In genomic region chr4:183130328-183131155, GRCh38 we compare ENCODE assay signal across 10 cellular contexts. TPM values are rescaled to one million over a fixed set of nuclear protein-coding genes. Genes with fewer than 3 reads are reported as not detected.
DNase-seq lines count a peak whose midpoint lies in the region; ATAC-seq and TF ChIP-seq lines count a peak whose summit lies in the region.
"Had no signal": no experiment of that assay in that cellular context is flagged by ENCODE, and none has a peak within 500 bp of the region (broad histone marks: within the 10 kb centered on the region; RNA-seq: fewer than 3 reads in every experiment).

No MANE protein-coding gene starts in this region.

- no peaks in the 10 kb centered on the region for H3K36me3 ChIP-seq in mammary epithelial cell (ENCODE audit: insufficient read depth, low read length)
- no peaks in the 10 kb centered on the region for H3K36me3 ChIP-seq in neuronal stem cell (replicated peaks in 1 of 2; ENCODE audit: control insufficient read depth in 2 of 2, insufficient read depth in 2 of 2, low read length in 2 of 2)

- H3K4ac ChIP-seq in neuronal stem cell (ENCODE audit: low read length) = no peak overlapping the region

- no peak overlapping the region for H2BK12ac ChIP-seq in neuronal stem cell (ENCODE audit: low read length)

- H3K27me3 ChIP-seq in mammary epithelial cell (ENCODE audit: insufficient read depth, low read length) = no peaks in the 10 kb centered on the region
- no peaks in the 10 kb centered on the region for H3K27me3 ChIP-seq in neuronal stem cell (ENCODE audit: control insufficient read depth in 3 of 3, insufficient read depth in 3 of 3, low read depth in 1 of 3, low read length in 3 of 3)

- H2BK120ac ChIP-seq in neuronal stem cell (ENCODE audit: low read depth, low read length) = no peak overlapping the region

- H3K4me2 ChIP-seq in mammary epithelial cell (ENCODE audit: insufficient read depth, low read depth, low read length) (peak overlapping the region; percentile 35), neuronal stem cell (ENCODE audit: insufficient read depth, low read length, poor library complexity, severe bottlenecking) (no peak overlapping the region)

- WGBS in mammary epithelial cell (ENCODE audit: low coverage, missing lambda C conversion rate) = 34% methylated on average over 7 of the region's 7 CpGs
- no CpG with 5 or more reads among the region's 7 CpGs for WGBS in neuronal stem cell (ENCODE audit: extremely low coverage in 2 of 2, insufficient read length in 2 of 2, insufficient replicate concordance in 1 of 2), 2 donors

- no peak for ATAC-seq in GM21360 (IDR thresholded peaks at IDR 0.05; ENCODE audit: unreplicated experiment)

- no peak overlapping the region for H4K91ac ChIP-seq in neuronal stem cell (ENCODE audit: low read depth, low read length, poor library complexity)

- no peak overlapping the region for H2AK5ac ChIP-seq in neuronal stem cell (ENCODE audit: low read depth, low read length)

- dilution Hi-C loops in mammary epithelial cell (cut with HindIII; ENCODE audit: low sequenced_read_pairs) = no loop called here

- H3K4me1 ChIP-seq in mammary epithelial cell (ENCODE audit: insufficient read depth, low read length) = peaks cover 9% of the 10 kb centered on the region
- H3K4me1 ChIP-seq in neuronal stem cell (ENCODE audit: control insufficient read depth in 2 of 2, insufficient read depth in 1 of 2, low read depth in 1 of 2, low read length in 2 of 2) = no peaks in the 10 kb centered on the region

- H3K9ac ChIP-seq in mammary epithelial cell (ENCODE audit: insufficient read depth, low read length) (peak overlapping the region; percentile 3), neuronal stem cell (ENCODE audit: low read depth, low read length, poor library complexity) (no peak overlapping the region)

- no peak overlapping the region for H4K8ac ChIP-seq in neuronal stem cell (ENCODE audit: low read depth, low read length)

- BruUV-seq in mammary epithelial cell (replicated peaks; lab: Mats Ljungman, UMichigan) = no TSS peak

- no peak overlapping the region for H3K14ac ChIP-seq in neuronal stem cell (ENCODE audit: low read length)

- H4K20me1 ChIP-seq in mammary epithelial cell (ENCODE audit: insufficient read depth, low read length) = no peaks in the 10 kb centered on the region

- H3K27ac ChIP-seq in mammary epithelial cell (ENCODE audit: insufficient read depth, low read depth, low read length) (peak overlapping the region; percentile 9), neuronal stem cell (replicated peaks; ENCODE audit: low read length) (no peak overlapping the region)

- H2AFZ ChIP-seq in mammary epithelial cell (ENCODE audit: low read depth, low read length) = no peak overlapping the region
- H2AFZ ChIP-seq in neuronal stem cell (ENCODE audit: low read length) = no peak overlapping the region

- TF ChIP-seq CTCF in mammary epithelial cell (conservative IDR thresholded peaks at IDR 0.05 in 1 of 2, IDR thresholded peaks at IDR 0.05 in 1 of 2; ENCODE audit: extremely low read depth in 1 of 2, insufficient read depth in 1 of 2, low read depth in 1 of 2, low read length in 2 of 2) = no peak

- no peak overlapping the region for H3K18ac ChIP-seq in neuronal stem cell (ENCODE audit: low read length)

- no peak overlapping the region for H3K23ac ChIP-seq in neuronal stem cell (ENCODE audit: low read depth, low read length, poor library complexity)

- H2BK15ac ChIP-seq in neuronal stem cell (ENCODE audit: low read length) = no peak overlapping the region

- DNase-seq in DMS79 (lab: John Stamatoyannopoulos, UW) = peak; percentile 60
- peak; percentile 72 for DNase-seq in NCI-H2196 (lab: John Stamatoyannopoulos, UW; ENCODE audit: unreplicated experiment)
- peak; percentile 74 for DNase-seq in mammary epithelial cell
- DNase-seq in lung microvascular endothelial cell (ENCODE audit: low read depth in 2 of 2) = peak; percentile 37 to 57
- DNase-seq in neuronal stem cell (ENCODE audit: low spot score) = no peak
- DNase-seq in effector CD8-positive, alpha-beta T cell (lab: John Stamatoyannopoulos, UW) = no peak
- no peak for DNase-seq in NCI-H1694 (lab: John Stamatoyannopoulos, UW)
- DNase-seq: CD8-positive, alpha-beta memory T cell; KG1 had no signal

- H3K79me2 ChIP-seq in mammary epithelial cell (ENCODE audit: insufficient read depth, low read length) = peaks cover 76% of the 10 kb centered on the region

- CTCF ChIA-PET in mammary epithelial cell (lab: Charles Lee; ENCODE audit: low non-redundant PET) = no interaction called here

- H3K4me3 ChIP-seq in mammary epithelial cell (replicated peaks in 1 of 3; ENCODE audit: insufficient read depth in 1 of 3, low read depth in 2 of 3, low read length in 3 of 3) (peak overlapping the region in 1 of 3 experiments; percentile 1), neuronal stem cell (ENCODE audit: low read length in 2 of 2) (no peak overlapping the region)

- H3K79me1 ChIP-seq in neuronal stem cell (ENCODE audit: low read depth, low read length) = no peaks in the 10 kb centered on the region

- no peak overlapping the region for H2BK5ac ChIP-seq in neuronal stem cell (ENCODE audit: low read length)

- H3K9me3 ChIP-seq in mammary epithelial cell (replicated peaks; ENCODE audit: insufficient read depth, low read length) (no peaks in the 10 kb centered on the region), neuronal stem cell (replicated peaks in 1 of 2; ENCODE audit: control insufficient read depth in 2 of 2, insufficient read depth in 1 of 2, low read depth in 1 of 2, low read length in 2 of 2) (no peaks in the 10 kb centered on the region)

- in situ Hi-C loops in mammary epithelial cell (cut with MboI; ENCODE audit: low sequenced_read_pairs in 2 of 2) = no loop called here

- intact Hi-C loops in mammary epithelial cell (cut with micrococcal nuclease) = loop anchor here (5.0 kb wide), 1 partner anchor 33 kb away; the partner anchor contains the start of gene WWC2

RNA-seq across cellular contexts. Expression of gene WWC2, which starts 31.5 kb away (rescaled TPM):
- total RNA-seq in mammary epithelial cell = 10 to 100 TPM; 20.0 to 35.7 TPM
- polyA plus RNA-seq in mammary epithelial cell = 9.1 TPM
- 18.6 TPM for polyA minus RNA-seq in mammary epithelial cell
- total RNA-seq in lung microvascular endothelial cell = 17.2 and 26.0 TPM in 2 replicates
- 24.2 TPM for polyA plus RNA-seq in neuronal stem cell (2013, experiment 1 of 2)
- 24.7 TPM for polyA plus RNA-seq in neuronal stem cell (2013, experiment 2 of 2)

Comparison
In these comparisons a context has a peak if more than half of its experiments do, and no peak if none do; other contexts are left out.
1. DNase-seq: peak in DMS79 (single experiment), NCI-H2196 (single experiment), mammary epithelial cell (single experiment) and lung microvascular endothelial cell (2 of 2); none in neuronal stem cell (single experiment), effector CD8-positive, alpha-beta T cell (single experiment) and NCI-H1694 (single experiment).